In genomic region chr10:15069230-15069629, GRCh38 we compare ENCODE assay signal across 21 cellular contexts. TPM values are rescaled to one million over a fixed set of nuclear protein-coding genes. Genes with fewer than 3 reads are reported as not detected.
"Had no signal": no experiment of that assay in that cellular context is flagged by ENCODE, and none has a peak within 500 bp of the region (broad histone marks: within the 10 kb centered on the region; RNA-seq: fewer than 3 reads in every experiment).

No MANE protein-coding gene starts in this region.

- ATAC-seq: activated T-cell treated with anti-CD3 and anti-CD28 coated beads, Interleukin-2, amount 50 U/mL, for 72 hours; effector memory CD8-positive, alpha-beta T cell; gastroesophageal sphincter; heart right ventricle; left lobe of liver; mucosa of descending colon; naive thymus-derived CD8-positive, alpha-beta T cell had no signal

- H3K79me2 ChIP-seq: parathyroid adenoma had no signal

- H3K9me3 ChIP-seq: mucosa of descending colon, suprapubic skin had no signal

- DNase-seq: activated CD4-positive, alpha-beta T cell treated with anti-CD3 and anti-CD28 coated beads, Interleukin-2, amount 10 ng/mL, durations not matched to agents 7 days and 5 days; activated CD4-positive, CD25-positive, alpha-beta regulatory T cell; activated CD8-positive, alpha-beta memory T cell treated with anti-CD3 and anti-CD28 coated beads, Interleukin-2, amount 50 U/mL, for 48 hours; activated gamma-delta T cell; activated T-cell treated with anti-CD3 and anti-CD28 coated beads, Interleukin-2, amount 50 U/mL, for 72 hours; effector memory CD8-positive, alpha-beta T cell; heart right ventricle; islet precursor cell; mucosa of descending colon; naive thymus-derived CD8-positive, alpha-beta T cell; retina; trophoblast cell had no signal

- H3K9ac ChIP-seq: parathyroid adenoma had no signal

- H2AFZ ChIP-seq: parathyroid adenoma had no signal

- H3K4me3 ChIP-seq: gastroesophageal sphincter, heart right ventricle, mucosa of descending colon, suprapubic skin had no signal

- H3K4me1 ChIP-seq: gastroesophageal sphincter, heart right ventricle, parathyroid adenoma, suprapubic skin had no signal

- H3K36me3 ChIP-seq: gastroesophageal sphincter, heart right ventricle, suprapubic skin had no signal

- H3K4me3 Mint-ChIP-seq: activated CD4-positive, alpha-beta T cell treated with anti-CD3 and anti-CD28 coated beads, Interleukin-2, amount 10 ng/mL, durations not matched to agents 7 days and 5 days; activated naive CD8-positive, alpha-beta T cell; activated T-cell treated with anti-CD3 and anti-CD28 coated beads, Interleukin-2, amount 50 U/mL, for 72 hours; dendritic cell treated with granulocyte-macrophage colony-stimulating factor and Interleukin-4, amounts not matched to agents 40 ng/mL and 50 ng/mL, for 4 days; effector memory CD8-positive, alpha-beta T cell; naive thymus-derived CD8-positive, alpha-beta T cell; stimulated activated naive CD8-positive, alpha-beta T cell treated with anti-CD3 and anti-CD28 coated beads, Interleukin-15, Interleukin-2, amounts not matched to agents 100 ng/mL and 50 ng/mL, for 24 hours had no signal

- H3K27ac ChIP-seq: epithelial cell of prostate, gastroesophageal sphincter, heart right ventricle, parathyroid adenoma, suprapubic skin had no signal

- H3K27me3 Mint-ChIP-seq: dendritic cell treated with granulocyte-macrophage colony-stimulating factor and Interleukin-4, amounts not matched to agents 40 ng/mL and 50 ng/mL, for 4 days had no signal

- H3K9me3 Mint-ChIP-seq: effector memory CD8-positive, alpha-beta T cell had no signal

- H3K27me3 ChIP-seq: gastroesophageal sphincter, heart right ventricle, suprapubic skin had no signal

- H3K4me1 Mint-ChIP-seq: naive thymus-derived CD8-positive, alpha-beta T cell had no signal

- H3K27ac Mint-ChIP-seq: activated CD4-positive, alpha-beta T cell treated with anti-CD3 and anti-CD28 coated beads, Interleukin-2, amount 10 ng/mL, durations not matched to agents 7 days and 5 days; activated naive CD8-positive, alpha-beta T cell; activated T-cell treated with anti-CD3 and anti-CD28 coated beads, Interleukin-2, amount 50 U/mL, for 72 hours; dendritic cell treated with granulocyte-macrophage colony-stimulating factor and Interleukin-4, amounts not matched to agents 40 ng/mL and 50 ng/mL, for 4 days; effector memory CD8-positive, alpha-beta T cell; naive thymus-derived CD8-positive, alpha-beta T cell; stimulated activated naive CD8-positive, alpha-beta T cell treated with anti-CD3 and anti-CD28 coated beads, Interleukin-15, Interleukin-2, amounts not matched to agents 100 ng/mL and 50 ng/mL, for 24 hours had no signal

RNA-seq across cellular contexts. Expression of gene ACBD7, which starts 19.3 kb away (rescaled TPM):
- total RNA-seq: gastroesophageal sphincter, left lobe of liver, suprapubic skin had no signal

RNA-seq across cellular contexts. Expression of gene OLAH, which starts 25.5 kb away (rescaled TPM):
- total RNA-seq: left lobe of liver; naive thymus-derived CD8-positive, alpha-beta T cell; T-helper 2 cell treated with Interferon-gamma antibody and Interleukin-4, amounts not matched to agents 100 ng/mL and 5 ng/mL, for 36 hours had no signal
- polyA plus RNA-seq: naive thymus-derived CD8-positive, alpha-beta T cell had no signal
